Comparison of ENCODE assay signal across 23 cellular contexts in the genomic region with DNA sequence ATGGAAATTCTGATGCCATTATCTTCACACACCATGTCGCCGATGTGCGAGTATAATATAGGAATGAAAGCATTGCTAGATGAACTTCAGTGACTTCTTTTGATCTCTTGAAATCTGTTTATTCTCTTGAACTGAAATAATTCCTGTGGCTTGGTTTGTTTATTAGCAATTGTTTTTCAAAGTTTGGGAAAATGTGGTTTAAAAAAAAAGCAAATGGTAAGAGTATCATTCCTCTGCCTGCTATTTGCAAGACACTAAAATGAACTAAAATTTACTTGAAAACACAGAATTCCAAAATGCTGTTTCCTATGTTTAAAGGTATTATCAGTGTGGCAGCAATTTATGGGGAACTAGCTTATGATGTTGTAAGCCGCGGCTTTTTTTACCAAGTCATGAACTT.
"Had no signal": no experiment of that assay in that cellular context is flagged by ENCODE, and none has a peak within 500 bp of the region (broad histone marks: within the 10 kb centered on the region; RNA-seq: fewer than 3 reads in every experiment).

No MANE protein-coding gene starts in this region.

- H3K36me3 ChIP-seq: ascending aorta had no signal

- DNase-seq: activated CD4-positive, alpha-beta T cell treated with anti-CD3 and anti-CD28 coated beads for 48 hours; activated CD4-positive, alpha-beta T cell treated with anti-CD3 and anti-CD28 coated beads, Interleukin-2, amount 50 U/mL, for 4 hours; activated CD4-positive, CD25-positive, alpha-beta regulatory T cell treated with anti-CD3 and anti-CD28 coated beads, Interleukin-2, amount 50 U/mL, for 72 hours; activated CD8-positive, alpha-beta memory T cell treated with anti-CD3 and anti-CD28 coated beads, Interleukin-2, amount 10 ng/mL, durations not matched to agents 7 days and 5 days; activated effector memory CD4-positive, alpha-beta T cell treated with anti-CD3 and anti-CD28 coated beads, Interleukin-2, amount 50 U/mL, for 16 hours; activated naive CD4-positive, alpha-beta T cell treated with Interleukin-2 at 50 U/mL for 16 hours; activated naive CD8-positive, alpha-beta T cell treated with anti-CD3 and anti-CD28 coated beads, Interleukin-2, amount 50 U/mL, for 24 hours; activated T-cell treated with anti-CD3 and anti-CD28 coated beads, Interleukin-2, amount 50 U/mL, for 24 hours; amniotic stem cell; Kasumi-1; KBM-7; NCI-H1105; NCI-H1436; NCI-H1694 treated with DMSO at 0.1 percent for 48 hours; NCI-H2029 treated with DMSO at 0.1 percent for 48 hours; NCI-H345; NCI-H510A; NCI-H526 treated with DMSO at 0.1 percent for 48 hours; PC-9; SK-N-SH; T-helper 1 cell had no signal

- H3K9me3 ChIP-seq: ascending aorta, SK-N-SH had no signal

- H3K4me1 ChIP-seq: ascending aorta had no signal

- H3K27ac ChIP-seq: ascending aorta, PC-9 had no signal

- H3K4me3 ChIP-seq: ascending aorta, PC-9 had no signal

- H3K27me3 ChIP-seq: ascending aorta had no signal

- ATAC-seq: activated CD8-positive, alpha-beta memory T cell treated with anti-CD3 and anti-CD28 coated beads, Interleukin-2, amount 10 ng/mL, durations not matched to agents 7 days and 5 days; activated naive CD4-positive, alpha-beta T cell treated with anti-CD3 and anti-CD28 coated beads, Interleukin-2, amount 50 U/mL, for 72 hours; activated naive CD8-positive, alpha-beta T cell treated with anti-CD3 and anti-CD28 coated beads, Interleukin-2, amount 50 U/mL, for 24 hours had no signal
